Comparison of ENCODE assay signal across 1 cellular context in the genomic region with DNA sequence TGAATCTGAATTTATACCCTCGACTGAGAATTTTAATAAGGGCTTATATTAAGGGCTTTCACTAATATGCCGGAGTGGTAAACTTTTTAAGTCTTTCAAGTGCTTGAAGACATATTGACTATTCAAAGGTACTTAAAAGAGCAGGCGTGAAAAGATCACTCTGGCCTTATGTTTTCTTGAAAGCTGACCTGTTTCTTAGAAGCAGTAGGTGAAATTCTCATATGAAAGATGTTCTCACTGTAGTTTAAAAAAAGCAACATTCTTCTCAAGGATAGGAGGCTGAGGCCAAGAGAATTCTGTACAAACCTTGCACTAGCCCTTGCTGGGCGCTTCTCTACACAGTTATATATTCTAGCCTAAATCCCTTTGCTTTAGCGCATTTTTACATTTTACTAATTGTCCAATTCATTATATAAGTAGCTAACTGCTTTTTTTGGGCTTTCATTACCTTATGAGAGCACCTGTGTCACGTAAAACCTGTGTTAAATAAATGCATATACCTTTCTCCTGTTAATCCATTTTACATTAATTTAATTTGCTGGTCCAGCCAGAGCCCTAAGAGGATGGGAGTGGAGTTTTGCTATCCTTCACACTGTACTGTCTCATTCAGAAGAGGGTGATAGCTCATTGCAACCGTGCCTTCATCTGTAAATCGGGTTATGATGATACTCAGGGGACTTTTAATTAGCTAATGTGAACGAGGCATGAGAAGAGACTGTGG.
A peak's percentile ranks its signal among the peaks of the same experiment; 100 is the strongest.
TF ChIP-seq lines count a peak whose summit lies in the region.

No MANE protein-coding gene starts in this region.

TF ChIP-seq in K562, 482 proteins besides CTCF, POLR2A, EP300 and RAD21 (continued from another document and continues in another):
- TF ChIP-seq, protein P1, sequence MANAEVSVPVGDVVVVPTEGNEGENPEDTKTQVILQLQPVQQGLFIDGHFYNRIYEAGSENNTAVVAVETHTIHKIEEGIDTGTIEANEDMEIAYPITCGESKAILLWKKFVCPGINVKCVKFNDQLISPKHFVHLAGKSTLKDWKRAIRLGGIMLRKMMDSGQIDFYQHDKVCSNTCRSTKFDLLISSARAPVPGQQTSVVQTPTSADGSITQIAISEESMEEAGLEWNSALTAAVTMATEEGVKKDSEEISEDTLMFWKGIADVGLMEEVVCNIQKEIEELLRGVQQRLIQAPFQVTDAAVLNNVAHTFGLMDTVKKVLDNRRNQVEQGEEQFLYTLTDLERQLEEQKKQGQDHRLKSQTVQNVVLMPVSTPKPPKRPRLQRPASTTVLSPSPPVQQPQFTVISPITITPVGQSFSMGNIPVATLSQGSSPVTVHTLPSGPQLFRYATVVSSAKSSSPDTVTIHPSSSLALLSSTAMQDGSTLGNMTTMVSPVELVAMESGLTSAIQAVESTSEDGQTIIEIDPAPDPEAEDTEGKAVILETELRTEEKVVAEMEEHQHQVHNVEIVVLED (CRISPR knock-in tag; IDR thresholded peaks at IDR 0.05), result no peak
- TF ChIP-seq U2AF1 (optimal IDR thresholded peaks at IDR 0.05; ENCODE audit: low read depth, low read length) (peak; percentile 54), RFX1 (IDR thresholded peaks at IDR 0.05) (no peak; the same call in 1 of the 2 replicates), TEAD2 (tag; IDR thresholded peaks at IDR 0.05) (no peak), DNMT1 (IDR thresholded peaks at IDR 0.05) (no peak), POLR2AphosphoS5 (IDR thresholded peaks at IDR 0.05; ENCODE audit: control insufficient read depth, insufficient read depth, low read depth, low read length) (peak; percentile 52), CAMTA2 (CRISPR knock-in tag; conservative IDR thresholded peaks at IDR 0.05) (no peak; the same call in 1 of the 2 replicates), TAF7 (tag; IDR thresholded peaks at IDR 0.05) (no peak), XRCC4 (IDR thresholded peaks at IDR 0.05; ENCODE audit: extremely low read depth, insufficient read depth, insufficient read length) (no peak), RBFOX2 (IDR thresholded peaks at IDR 0.05; ENCODE audit: low read depth, low read length) (no peak), STAT5A (IDR thresholded peaks at IDR 0.05; ENCODE audit: borderline replicate concordance, low read length) (no peak), ZNF707 (CRISPR knock-in tag; conservative IDR thresholded peaks at IDR 0.05) (no peak), TSC22D4 (tag; IDR thresholded peaks at IDR 0.05) (no peak), ZNF57 (CRISPR knock-in tag; IDR thresholded peaks at IDR 0.05) (no peak), CBX2 (IDR thresholded peaks at IDR 0.05; ENCODE audit: insufficient read depth, low read length, poor library complexity, severe bottlenecking) (no peak), FOS (IDR thresholded peaks at IDR 0.05; ENCODE audit: extremely low read depth, insufficient read length) (no peak), ETV5 (CRISPR knock-in tag; IDR thresholded peaks at IDR 0.05; ENCODE audit: low read depth) (no peak), TEAD1 (CRISPR knock-in tag; IDR thresholded peaks at IDR 0.05) (no peak; a peak in 1 of 4 replicates), SREBF2 (CRISPR knock-in tag; IDR thresholded peaks at IDR 0.05) (no peak), ZNF175 (CRISPR knock-in tag; IDR thresholded peaks at IDR 0.05; ENCODE audit: low read depth) (no peak), ESRRB (CRISPR knock-in tag; IDR thresholded peaks at IDR 0.05; ENCODE audit: borderline replicate concordance) (no peak), ZNF165 (CRISPR knock-in tag; IDR thresholded peaks at IDR 0.05; ENCODE audit: borderline replicate concordance) (no peak), CREB1 (IDR thresholded peaks at IDR 0.05) (no peak), CREB1 (CRISPR knock-in tag; IDR thresholded peaks at IDR 0.05) (no peak), BRD4 (IDR thresholded peaks at IDR 0.05) (no peak), NR2C1 (IDR thresholded peaks at IDR 0.05) (no peak), NR2C1 (tag; IDR thresholded peaks at IDR 0.05) (no peak; the same call in 1 of the 2 replicates), CCNT2 (IDR thresholded peaks at IDR 0.05; ENCODE audit: borderline replicate concordance, extremely low read depth, insufficient read length, low read depth, low read length) (no peak), ETV1 (tag; conservative IDR thresholded peaks at IDR 0.05; ENCODE audit: low read depth) (no peak), POLR2B (IDR thresholded peaks at IDR 0.05; ENCODE audit: low read depth, partially characterized antibody) (peak; percentile 16), ZNF764 (CRISPR knock-in tag; IDR thresholded peaks at IDR 0.05; ENCODE audit: low read depth) (no peak), SRSF1 (IDR thresholded peaks at IDR 0.05; ENCODE audit: low read depth, low read length) (no peak), ZNF197 (CRISPR knock-in tag; IDR thresholded peaks at IDR 0.05; ENCODE audit: low read depth) (no peak), AFF1 (IDR thresholded peaks at IDR 0.05; ENCODE audit: low read depth in 1 of 2, partially characterized antibody in 2 of 2) (no peak), ZFX (CRISPR knock-in tag; IDR thresholded peaks at IDR 0.05) (peak; percentile 5), ZNF507 (tag; conservative IDR thresholded peaks at IDR 0.05) (no peak), POU5F1 (IDR thresholded peaks at IDR 0.05; ENCODE audit: borderline replicate concordance, low read depth, low read length, partially characterized antibody) (no peak), ZNF12 (CRISPR knock-in tag; IDR thresholded peaks at IDR 0.05) (no peak), SAP30 (IDR thresholded peaks at IDR 0.05; ENCODE audit: borderline replicate concordance, insufficient read depth, low read depth, low read length, poor library complexity, severe bottlenecking) (no peak), HMG20A (CRISPR knock-in tag; conservative IDR thresholded peaks at IDR 0.05) (no peak), SIN3B (IDR thresholded peaks at IDR 0.05; ENCODE audit: low read depth) (no peak), ZNF644 (tag; IDR thresholded peaks at IDR 0.05; ENCODE audit: low read depth) (0 out of 2 replicates have a peak, but pooled peaks have one; percentile 8), RFX7 (CRISPR knock-in tag; IDR thresholded peaks at IDR 0.05) (no peak)
- TF ChIP-seq, protein P2, sequence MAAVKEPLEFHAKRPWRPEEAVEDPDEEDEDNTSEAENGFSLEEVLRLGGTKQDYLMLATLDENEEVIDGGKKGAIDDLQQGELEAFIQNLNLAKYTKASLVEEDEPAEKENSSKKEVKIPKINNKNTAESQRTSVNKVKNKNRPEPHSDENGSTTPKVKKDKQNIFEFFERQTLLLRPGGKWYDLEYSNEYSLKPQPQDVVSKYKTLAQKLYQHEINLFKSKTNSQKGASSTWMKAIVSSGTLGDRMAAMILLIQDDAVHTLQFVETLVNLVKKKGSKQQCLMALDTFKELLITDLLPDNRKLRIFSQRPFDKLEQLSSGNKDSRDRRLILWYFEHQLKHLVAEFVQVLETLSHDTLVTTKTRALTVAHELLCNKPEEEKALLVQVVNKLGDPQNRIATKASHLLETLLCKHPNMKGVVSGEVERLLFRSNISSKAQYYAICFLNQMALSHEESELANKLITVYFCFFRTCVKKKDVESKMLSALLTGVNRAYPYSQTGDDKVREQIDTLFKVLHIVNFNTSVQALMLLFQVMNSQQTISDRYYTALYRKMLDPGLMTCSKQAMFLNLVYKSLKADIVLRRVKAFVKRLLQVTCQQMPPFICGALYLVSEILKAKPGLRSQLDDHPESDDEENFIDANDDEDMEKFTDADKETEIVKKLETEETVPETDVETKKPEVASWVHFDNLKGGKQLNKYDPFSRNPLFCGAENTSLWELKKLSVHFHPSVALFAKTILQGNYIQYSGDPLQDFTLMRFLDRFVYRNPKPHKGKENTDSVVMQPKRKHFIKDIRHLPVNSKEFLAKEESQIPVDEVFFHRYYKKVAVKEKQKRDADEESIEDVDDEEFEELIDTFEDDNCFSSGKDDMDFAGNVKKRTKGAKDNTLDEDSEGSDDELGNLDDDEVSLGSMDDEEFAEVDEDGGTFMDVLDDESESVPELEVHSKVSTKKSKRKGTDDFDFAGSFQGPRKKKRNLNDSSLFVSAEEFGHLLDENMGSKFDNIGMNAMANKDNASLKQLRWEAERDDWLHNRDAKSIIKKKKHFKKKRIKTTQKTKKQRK (IDR thresholded peaks at IDR 0.05; ENCODE audit: borderline replicate concordance, low read depth, low read length), result no peak
- TF ChIP-seq, protein P3, sequence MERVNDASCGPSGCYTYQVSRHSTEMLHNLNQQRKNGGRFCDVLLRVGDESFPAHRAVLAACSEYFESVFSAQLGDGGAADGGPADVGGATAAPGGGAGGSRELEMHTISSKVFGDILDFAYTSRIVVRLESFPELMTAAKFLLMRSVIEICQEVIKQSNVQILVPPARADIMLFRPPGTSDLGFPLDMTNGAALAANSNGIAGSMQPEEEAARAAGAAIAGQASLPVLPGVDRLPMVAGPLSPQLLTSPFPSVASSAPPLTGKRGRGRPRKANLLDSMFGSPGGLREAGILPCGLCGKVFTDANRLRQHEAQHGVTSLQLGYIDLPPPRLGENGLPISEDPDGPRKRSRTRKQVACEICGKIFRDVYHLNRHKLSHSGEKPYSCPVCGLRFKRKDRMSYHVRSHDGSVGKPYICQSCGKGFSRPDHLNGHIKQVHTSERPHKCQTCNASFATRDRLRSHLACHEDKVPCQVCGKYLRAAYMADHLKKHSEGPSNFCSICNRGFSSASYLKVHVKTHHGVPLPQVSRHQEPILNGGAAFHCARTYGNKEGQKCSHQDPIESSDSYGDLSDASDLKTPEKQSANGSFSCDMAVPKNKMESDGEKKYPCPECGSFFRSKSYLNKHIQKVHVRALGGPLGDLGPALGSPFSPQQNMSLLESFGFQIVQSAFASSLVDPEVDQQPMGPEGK (CRISPR knock-in tag; IDR thresholded peaks at IDR 0.05; ENCODE audit: borderline replicate concordance), result no peak
- TF ChIP-seq, protein P4, sequence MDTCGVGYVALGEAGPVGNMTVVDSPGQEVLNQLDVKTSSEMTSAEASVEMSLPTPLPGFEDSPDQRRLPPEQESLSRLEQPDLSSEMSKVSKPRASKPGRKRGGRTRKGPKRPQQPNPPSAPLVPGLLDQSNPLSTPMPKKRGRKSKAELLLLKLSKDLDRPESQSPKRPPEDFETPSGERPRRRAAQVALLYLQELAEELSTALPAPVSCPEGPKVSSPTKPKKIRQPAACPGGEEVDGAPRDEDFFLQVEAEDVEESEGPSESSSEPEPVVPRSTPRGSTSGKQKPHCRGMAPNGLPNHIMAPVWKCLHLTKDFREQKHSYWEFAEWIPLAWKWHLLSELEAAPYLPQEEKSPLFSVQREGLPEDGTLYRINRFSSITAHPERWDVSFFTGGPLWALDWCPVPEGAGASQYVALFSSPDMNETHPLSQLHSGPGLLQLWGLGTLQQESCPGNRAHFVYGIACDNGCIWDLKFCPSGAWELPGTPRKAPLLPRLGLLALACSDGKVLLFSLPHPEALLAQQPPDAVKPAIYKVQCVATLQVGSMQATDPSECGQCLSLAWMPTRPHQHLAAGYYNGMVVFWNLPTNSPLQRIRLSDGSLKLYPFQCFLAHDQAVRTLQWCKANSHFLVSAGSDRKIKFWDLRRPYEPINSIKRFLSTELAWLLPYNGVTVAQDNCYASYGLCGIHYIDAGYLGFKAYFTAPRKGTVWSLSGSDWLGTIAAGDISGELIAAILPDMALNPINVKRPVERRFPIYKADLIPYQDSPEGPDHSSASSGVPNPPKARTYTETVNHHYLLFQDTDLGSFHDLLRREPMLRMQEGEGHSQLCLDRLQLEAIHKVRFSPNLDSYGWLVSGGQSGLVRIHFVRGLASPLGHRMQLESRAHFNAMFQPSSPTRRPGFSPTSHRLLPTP (IDR thresholded peaks at IDR 0.05; ENCODE audit: borderline replicate concordance, extremely low read depth, insufficient read length), result no peak
- TF ChIP-seq, protein P5, sequence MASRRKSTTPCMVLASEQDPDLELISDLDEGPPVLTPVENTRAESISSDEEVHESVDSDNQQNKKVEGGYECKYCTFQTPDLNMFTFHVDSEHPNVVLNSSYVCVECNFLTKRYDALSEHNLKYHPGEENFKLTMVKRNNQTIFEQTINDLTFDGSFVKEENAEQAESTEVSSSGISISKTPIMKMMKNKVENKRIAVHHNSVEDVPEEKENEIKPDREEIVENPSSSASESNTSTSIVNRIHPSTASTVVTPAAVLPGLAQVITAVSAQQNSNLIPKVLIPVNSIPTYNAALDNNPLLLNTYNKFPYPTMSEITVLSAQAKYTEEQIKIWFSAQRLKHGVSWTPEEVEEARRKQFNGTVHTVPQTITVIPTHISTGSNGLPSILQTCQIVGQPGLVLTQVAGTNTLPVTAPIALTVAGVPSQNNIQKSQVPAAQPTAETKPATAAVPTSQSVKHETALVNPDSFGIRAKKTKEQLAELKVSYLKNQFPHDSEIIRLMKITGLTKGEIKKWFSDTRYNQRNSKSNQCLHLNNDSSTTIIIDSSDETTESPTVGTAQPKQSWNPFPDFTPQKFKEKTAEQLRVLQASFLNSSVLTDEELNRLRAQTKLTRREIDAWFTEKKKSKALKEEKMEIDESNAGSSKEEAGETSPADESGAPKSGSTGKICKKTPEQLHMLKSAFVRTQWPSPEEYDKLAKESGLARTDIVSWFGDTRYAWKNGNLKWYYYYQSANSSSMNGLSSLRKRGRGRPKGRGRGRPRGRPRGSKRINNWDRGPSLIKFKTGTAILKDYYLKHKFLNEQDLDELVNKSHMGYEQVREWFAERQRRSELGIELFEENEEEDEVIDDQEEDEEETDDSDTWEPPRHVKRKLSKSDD (conservative IDR thresholded peaks at IDR 0.05; ENCODE audit: low read length), result no peak
